Comparison of ENCODE assay signal across 1 cellular context in genomic region chr6:147738516-147739187, GRCh38.
TF ChIP-seq lines count a peak whose summit lies in the region.

No MANE protein-coding gene starts in this region.

TF ChIP-seq in GM23338, 12 proteins besides CTCF, POLR2A, EP300 and RAD21 (continued from another document):
- TF ChIP-seq REST (IDR thresholded peaks at IDR 0.05; ENCODE audit: unreplicated experiment): no peak
